In the genomic region with DNA sequence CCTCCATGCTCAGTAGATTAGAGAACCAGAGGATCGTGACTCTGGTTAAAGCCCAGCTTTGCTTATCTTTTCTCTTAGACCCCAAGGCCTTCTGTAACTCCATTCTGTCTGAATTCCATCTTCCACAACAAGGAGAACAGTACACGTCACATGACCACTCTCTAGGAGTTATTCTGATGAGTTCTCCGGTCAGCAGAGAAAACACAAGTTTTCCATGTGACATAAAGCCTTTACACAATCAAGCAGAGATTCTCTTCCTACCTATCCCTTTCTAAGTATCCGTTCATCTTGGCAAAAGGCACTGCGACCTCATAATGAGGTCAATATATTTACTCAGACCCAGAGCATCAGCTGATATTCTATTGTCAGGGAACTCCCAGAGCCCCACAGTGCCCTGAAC, we compare ENCODE assay signal across 27 cellular contexts.
"Had no signal": no experiment of that assay in that cellular context is flagged by ENCODE, and none has a peak within 500 bp of the region (broad histone marks: within the 10 kb centered on the region; RNA-seq: fewer than 3 reads in every experiment).

No MANE protein-coding gene starts in this region.

- DNase-seq: activated CD4-positive, alpha-beta memory T cell treated with anti-CD3 and anti-CD28 coated beads for 36 hours; activated CD4-positive, alpha-beta T cell treated with anti-CD3 and anti-CD28 coated beads for 1 hour; activated CD4-positive, alpha-beta T cell treated with anti-CD3 and anti-CD28 coated beads, Interleukin-2, amount 10 ng/mL, durations not matched to agents 7 days and 5 days; activated CD8-positive, alpha-beta memory T cell treated with anti-CD3 and anti-CD28 coated beads for 24 hours; activated effector memory CD4-positive, alpha-beta T cell treated with anti-CD3 and anti-CD28 coated beads, Interleukin-2, amount 50 U/mL, for 16 hours; activated naive CD4-positive, alpha-beta T cell treated with Interleukin-2 at 50 U/mL for 16 hours; activated naive CD8-positive, alpha-beta T cell treated with anti-CD3 and anti-CD28 coated beads, Interleukin-2, amount 50 U/mL, for 24 hours; activated T-cell treated with anti-CD3 and anti-CD28 coated beads, Interleukin-2, amount 50 U/mL, for 4 hours; amygdala; MG63; MV-4-11; NCI-H1092 treated with DMSO at 0.1 percent for 48 hours; NCI-H1417 treated with DMSO at 0.1 percent for 48 hours; NCI-H1694; NCI-H2029; NCI-H2107; NCI-H510A treated with DMSO at 0.1 percent for 48 hours; Peyer's patch; Right ventricle myocardium superior; SJCRH30; SW 1271 had no signal

- H3K27ac Mint-ChIP-seq: activated CD4-positive, alpha-beta memory T cell treated with anti-CD3 and anti-CD28 coated beads for 36 hours; activated CD4-positive, alpha-beta T cell treated with anti-CD3 and anti-CD28 coated beads, Interleukin-2, amount 10 ng/mL, durations not matched to agents 7 days and 5 days; activated naive CD4-positive, alpha-beta T cell treated with anti-CD3 and anti-CD28 coated beads, Interleukin-2, amount 50 U/mL, for 72 hours; activated naive CD8-positive, alpha-beta T cell treated with anti-CD3 and anti-CD28 coated beads, Interleukin-2, amount 50 U/mL, for 24 hours; T-helper 1 cell treated with Interleukin-12 subunit alpha and Interleukin-12 subunit beta and Interleukin-4 antibody, amounts not matched to agents 30 μg/mL and 1 μg/mL, for 36 hours; WTC11 had no signal

- H3K4me1 ChIP-seq: Peyer's patch, SJCRH30 had no signal

- H3K9me3 Mint-ChIP-seq: activated CD4-positive, alpha-beta memory T cell treated with anti-CD3 and anti-CD28 coated beads for 36 hours; activated CD4-positive, alpha-beta T cell treated with anti-CD3 and anti-CD28 coated beads, Interleukin-2, amount 10 ng/mL, durations not matched to agents 7 days and 5 days; activated naive CD8-positive, alpha-beta T cell treated with anti-CD3 and anti-CD28 coated beads, Interleukin-2, amount 50 U/mL, for 24 hours; activated T-cell treated with anti-CD3 and anti-CD28 coated beads, Interleukin-2, amount 50 U/mL, for 4 hours; T-helper 1 cell treated with Interleukin-12 subunit alpha and Interleukin-12 subunit beta and Interleukin-4 antibody, amounts not matched to agents 30 μg/mL and 1 μg/mL, for 36 hours; WTC11 had no signal

- H3K36me3 ChIP-seq: MG63, Peyer's patch, SJCRH30 had no signal

- H3K9me3 ChIP-seq: MG63, Peyer's patch, SJCRH30 had no signal

- H3K27me3 ChIP-seq: MG63, Peyer's patch, SJCRH30 had no signal

- H3K4me1 Mint-ChIP-seq: brain had no signal

- H3K36me3 Mint-ChIP-seq: activated CD4-positive, alpha-beta memory T cell treated with anti-CD3 and anti-CD28 coated beads for 36 hours; brain; WTC11 had no signal

- ATAC-seq: activated naive CD4-positive, alpha-beta T cell treated with anti-CD3 and anti-CD28 coated beads, Interleukin-2, amount 50 U/mL, for 72 hours; activated naive CD8-positive, alpha-beta T cell treated with anti-CD3 and anti-CD28 coated beads, Interleukin-2, amount 50 U/mL, for 24 hours; activated T-cell treated with anti-CD3 and anti-CD28 coated beads, Interleukin-2, amount 50 U/mL, for 4 hours; SK-N-SH treated with all-trans-retinoic acid at 6 μM for 48 hours; WTC11 had no signal

- H3K27ac ChIP-seq: Peyer's patch, RWPE1, SJCRH30 had no signal

- H3K4me3 Mint-ChIP-seq: activated CD4-positive, alpha-beta memory T cell treated with anti-CD3 and anti-CD28 coated beads for 36 hours; activated CD4-positive, alpha-beta T cell treated with anti-CD3 and anti-CD28 coated beads, Interleukin-2, amount 10 ng/mL, durations not matched to agents 7 days and 5 days; activated naive CD8-positive, alpha-beta T cell treated with anti-CD3 and anti-CD28 coated beads, Interleukin-2, amount 50 U/mL, for 24 hours; activated T-cell treated with anti-CD3 and anti-CD28 coated beads, Interleukin-2, amount 50 U/mL, for 4 hours; brain; T-helper 1 cell treated with Interleukin-12 subunit alpha and Interleukin-12 subunit beta and Interleukin-4 antibody, amounts not matched to agents 30 μg/mL and 1 μg/mL, for 36 hours; WTC11 had no signal

- H3K4me3 ChIP-seq: MG63, Peyer's patch, SJCRH30 had no signal
